16 cellular contexts compared by ENCODE assay signal in the genomic region with DNA sequence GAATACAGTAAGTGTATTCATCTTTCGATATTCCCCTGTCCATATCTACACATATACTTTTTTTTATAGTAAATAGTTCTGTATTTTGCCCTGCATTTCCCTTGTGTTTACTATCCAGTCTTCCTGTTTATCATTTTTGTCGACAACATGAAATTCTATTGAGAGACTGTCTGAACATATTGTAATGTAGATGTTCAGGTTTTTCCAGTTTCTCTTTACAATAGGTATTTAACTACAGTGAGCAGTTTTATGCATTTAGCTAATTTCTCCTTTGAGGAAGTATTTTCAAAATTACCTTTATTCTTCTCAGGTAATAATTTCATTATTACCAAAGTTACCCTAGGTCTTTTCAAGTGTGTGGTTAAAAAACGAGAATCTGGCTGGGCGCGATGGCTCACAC. TPM values are rescaled to one million over a fixed set of nuclear protein-coding genes. Genes with fewer than 3 reads are reported as not detected.
DNase-seq lines count a peak whose midpoint lies in the region; ATAC-seq and TF ChIP-seq lines count a peak whose summit lies in the region.
"Had no signal": no experiment of that assay in that cellular context is flagged by ENCODE, and none has a peak within 500 bp of the region (broad histone marks: within the 10 kb centered on the region; RNA-seq: fewer than 3 reads in every experiment).

No MANE protein-coding gene starts in this region.

- POLR2A ChIA-PET in activated CD4-positive, alpha-beta T cell treated with anti-CD3 and anti-CD28 coated beads for 36 hours (lab: Charles Lee), result no interaction called here

- H3K4me1 Mint-ChIP-seq in activated CD4-positive, alpha-beta T cell treated with anti-CD3 and anti-CD28 coated beads for 36 hours, result peaks cover 71% of the 10 kb centered on the region
- peaks cover 28 to 95% (median 56%) of the 10 kb centered on the region in 4 donors for H3K4me1 Mint-ChIP-seq in CD4-positive, CD25-positive, alpha-beta regulatory T cell
- peaks cover 22% of the 10 kb centered on the region for H3K4me1 Mint-ChIP-seq in activated T-helper 2 cell treated with anti-CD3 and anti-CD28 coated beads, Interferon-gamma antibody, Interleukin-2, Interleukin-4, amounts not matched to agents 10 μg/mL and 5 μg/mL and 100 μg/mL, durations not matched to agents 14 hours and 24 hours and 36 hours (ENCODE audit: low read depth)
- peaks cover 7% of the 10 kb centered on the region for H3K4me1 Mint-ChIP-seq in progenitor cell of endocrine pancreas (ENCODE audit: low read depth)
- H3K4me1 Mint-ChIP-seq: B cell had no signal

- no peak for DNase-seq in activated CD4-positive, alpha-beta T cell treated with anti-CD3 and anti-CD28 coated beads for 36 hours
- no peak for DNase-seq in activated CD4-positive, alpha-beta T cell treated with anti-CD3 and anti-CD28 coated beads, Interleukin-2, amount 50 U/mL, for 4 hours
- DNase-seq in CD4-positive, CD25-positive, alpha-beta regulatory T cell, result no peak
- no peak for DNase-seq in activated T-helper 2 cell treated with anti-CD3 and anti-CD28 coated beads, Interferon-gamma antibody, Interleukin-2, Interleukin-4, amounts not matched to agents 10 μg/mL and 5 μg/mL and 100 μg/mL, durations not matched to agents 14 hours and 24 hours and 36 hours (ENCODE audit: low spot score)
- DNase-seq in progenitor cell of endocrine pancreas (ENCODE audit: low spot score, unreplicated experiment) (no peak), tibial nerve (ENCODE audit: low spot score in 2 of 2) (no peak), nucleus accumbens (lab: John Stamatoyannopoulos, UW) (no peak), DMS 273 (lab: John Stamatoyannopoulos, UW; ENCODE audit: unreplicated experiment) (no peak)
- DNase-seq: activated CD8-positive, alpha-beta memory T cell treated with anti-CD3 and anti-CD28 coated beads, Interleukin-2, amount 50 U/mL, for 4 hours; foreskin keratinocyte; KBM-7; NCI-H774; posterior cingulate gyrus; Right ventricle myocardium superior had no signal

- intact Hi-C loops in activated CD4-positive, alpha-beta T cell treated with anti-CD3 and anti-CD28 coated beads for 36 hours (cut with DNase I, micrococcal nuclease), result loop anchor here in 1 of 2 experiments (5.0 kb wide), 1 partner anchor 63 kb away; a partner anchor contains a TSS
- intact Hi-C loops in activated T-helper 2 cell treated with anti-CD3 and anti-CD28 coated beads, Interferon-gamma antibody, Interleukin-2, Interleukin-4, amounts not matched to agents 10 μg/mL and 5 μg/mL and 100 μg/mL, durations not matched to agents 14 hours and 24 hours and 36 hours (cut with micrococcal nuclease), result no loop called here

- peak overlapping the region; percentile 52 for H3K27ac Mint-ChIP-seq in activated CD4-positive, alpha-beta T cell treated with anti-CD3 and anti-CD28 coated beads for 36 hours
- H3K27ac Mint-ChIP-seq in CD4-positive, CD25-positive, alpha-beta regulatory T cell, result peak overlapping the region; percentile 92 to 98 (median 92)
- peak overlapping the region; percentile 9 for H3K27ac Mint-ChIP-seq in activated T-helper 2 cell treated with anti-CD3 and anti-CD28 coated beads, Interferon-gamma antibody, Interleukin-2, Interleukin-4, amounts not matched to agents 10 μg/mL and 5 μg/mL and 100 μg/mL, durations not matched to agents 14 hours and 24 hours and 36 hours
- peak overlapping the region; percentile 44 for H3K27ac Mint-ChIP-seq in progenitor cell of endocrine pancreas
- H3K27ac Mint-ChIP-seq: B cell had no signal

- H3K36me3 Mint-ChIP-seq in activated CD4-positive, alpha-beta T cell treated with anti-CD3 and anti-CD28 coated beads for 36 hours (ENCODE audit: low read depth), result peaks cover 59% of the 10 kb centered on the region
- peaks cover 46% of the 10 kb centered on the region for H3K36me3 Mint-ChIP-seq in CD4-positive, CD25-positive, alpha-beta regulatory T cell
- H3K36me3 Mint-ChIP-seq in activated T-helper 2 cell treated with anti-CD3 and anti-CD28 coated beads, Interferon-gamma antibody, Interleukin-2, Interleukin-4, amounts not matched to agents 10 μg/mL and 5 μg/mL and 100 μg/mL, durations not matched to agents 14 hours and 24 hours and 36 hours (ENCODE audit: low read depth), result peaks cover 57% of the 10 kb centered on the region
- peaks cover 13% of the 10 kb centered on the region for H3K36me3 Mint-ChIP-seq in progenitor cell of endocrine pancreas (ENCODE audit: insufficient read depth)

- peaks cover 38% of the 10 kb centered on the region for H3K36me3 ChIP-seq in CD4-positive, CD25-positive, alpha-beta regulatory T cell (ENCODE audit: control insufficient read depth, insufficient read depth, low read length)
- peaks cover 0 to 84% (median 8%) of the 10 kb centered on the region in 3 donors for H3K36me3 ChIP-seq in tibial nerve

- no peaks in the 10 kb centered on the region for H3K27me3 Mint-ChIP-seq in activated CD4-positive, alpha-beta T cell treated with anti-CD3 and anti-CD28 coated beads for 36 hours
- H3K27me3 Mint-ChIP-seq in CD4-positive, CD25-positive, alpha-beta regulatory T cell, result no peaks in the 10 kb centered on the region
- no peaks in the 10 kb centered on the region for H3K27me3 Mint-ChIP-seq in activated T-helper 2 cell treated with anti-CD3 and anti-CD28 coated beads, Interferon-gamma antibody, Interleukin-2, Interleukin-4, amounts not matched to agents 10 μg/mL and 5 μg/mL and 100 μg/mL, durations not matched to agents 14 hours and 24 hours and 36 hours (ENCODE audit: low read depth)
- H3K27me3 Mint-ChIP-seq in progenitor cell of endocrine pancreas, result no peaks in the 10 kb centered on the region
- H3K27me3 Mint-ChIP-seq: B cell; central memory CD8-positive, alpha-beta T cell had no signal

- CTCF ChIA-PET in activated CD4-positive, alpha-beta T cell treated with anti-CD3 and anti-CD28 coated beads for 36 hours (lab: Charles Lee), result interaction anchor here (0.9 to 3.7 kb wide), 4 partner anchors 8 to 61 kb away, joined by 3 to 22 read pairs (median 4); no protein-coding TSS in a partner anchor

- H3K27me3 ChIP-seq in CD4-positive, CD25-positive, alpha-beta regulatory T cell (ENCODE audit: control insufficient read depth, insufficient read depth, low read length), result no peaks in the 10 kb centered on the region
- H3K27me3 ChIP-seq in tibial nerve, result no peaks in the 10 kb centered on the region
- H3K27me3 ChIP-seq: foreskin keratinocyte had no signal

- no peaks in the 10 kb centered on the region for H3K9me3 Mint-ChIP-seq in activated CD4-positive, alpha-beta T cell treated with anti-CD3 and anti-CD28 coated beads for 36 hours (ENCODE audit: low read depth)
- H3K9me3 Mint-ChIP-seq in CD4-positive, CD25-positive, alpha-beta regulatory T cell, result peaks cover 0 to 1% (median 0%) of the 10 kb centered on the region in 7 donors
- H3K9me3 Mint-ChIP-seq in activated T-helper 2 cell treated with anti-CD3 and anti-CD28 coated beads, Interferon-gamma antibody, Interleukin-2, Interleukin-4, amounts not matched to agents 10 μg/mL and 5 μg/mL and 100 μg/mL, durations not matched to agents 14 hours and 24 hours and 36 hours, result no peaks in the 10 kb centered on the region
- H3K9me3 Mint-ChIP-seq in progenitor cell of endocrine pancreas (ENCODE audit: low read depth), result no peaks in the 10 kb centered on the region
- H3K9me3 Mint-ChIP-seq: central memory CD8-positive, alpha-beta T cell had no signal

- no peak for TF ChIP-seq POLR2A in tibial nerve (IDR thresholded peaks at IDR 0.05)

- TF ChIP-seq CTCF in progenitor cell of endocrine pancreas (IDR thresholded peaks at IDR 0.05; ENCODE audit: unreplicated experiment) (no peak), tibial nerve (IDR thresholded peaks at IDR 0.05) (no peak)

- no peak overlapping the region for H3K4me3 ChIP-seq in CD4-positive, CD25-positive, alpha-beta regulatory T cell (ENCODE audit: low read depth, low read length)
- no peak overlapping the region for H3K4me3 ChIP-seq in tibial nerve

- peaks cover 71% of the 10 kb centered on the region for H3K4me1 ChIP-seq in CD4-positive, CD25-positive, alpha-beta regulatory T cell (ENCODE audit: control insufficient read depth, insufficient read depth, low read length, poor library complexity, severe bottlenecking)
- peaks cover 0 to 14% (median 0%) of the 10 kb centered on the region in 4 donors for H3K4me1 ChIP-seq in tibial nerve
- H3K4me1 ChIP-seq: foreskin keratinocyte had no signal

- H3K9me3 ChIP-seq in CD4-positive, CD25-positive, alpha-beta regulatory T cell (ENCODE audit: control insufficient read depth in 2 of 2, low read length in 2 of 2), result no peaks in the 10 kb centered on the region
- H3K9me3 ChIP-seq in tibial nerve, result no peaks in the 10 kb centered on the region

- no peak for ATAC-seq in activated CD4-positive, alpha-beta T cell treated with anti-CD3 and anti-CD28 coated beads for 36 hours
- ATAC-seq in CD4-positive, CD25-positive, alpha-beta regulatory T cell (ENCODE audit: low read depth in 2 of 2), result no peak
- ATAC-seq: foreskin keratinocyte had no signal

- H3K4me3 Mint-ChIP-seq in activated CD4-positive, alpha-beta T cell treated with anti-CD3 and anti-CD28 coated beads for 36 hours, result no peak overlapping the region
- peak overlapping the region in 3 of 4 donors; percentile 50 to 61 (median 54) for H3K4me3 Mint-ChIP-seq in CD4-positive, CD25-positive, alpha-beta regulatory T cell
- no peak overlapping the region for H3K4me3 Mint-ChIP-seq in activated T-helper 2 cell treated with anti-CD3 and anti-CD28 coated beads, Interferon-gamma antibody, Interleukin-2, Interleukin-4, amounts not matched to agents 10 μg/mL and 5 μg/mL and 100 μg/mL, durations not matched to agents 14 hours and 24 hours and 36 hours (ENCODE audit: low read depth)
- no peak overlapping the region for H3K4me3 Mint-ChIP-seq in progenitor cell of endocrine pancreas (ENCODE audit: low read depth)
- H3K4me3 Mint-ChIP-seq: B cell; central memory CD8-positive, alpha-beta T cell had no signal

- TF ChIP-seq EP300 in tibial nerve (IDR thresholded peaks at IDR 0.05), result no peak

- 93 to 95% methylated on average over 4 to 5 of the region's 5 CpGs for whole genome bisulfite sequencing in tibial nerve, 2 donors

- H3K27ac ChIP-seq in CD4-positive, CD25-positive, alpha-beta regulatory T cell (ENCODE audit: insufficient read depth, low read length, poor library complexity, severe bottlenecking), result peak overlapping the region; percentile 49
- no peak overlapping the region for H3K27ac ChIP-seq in tibial nerve
- H3K27ac ChIP-seq: foreskin keratinocyte had no signal

RNA-seq across cellular contexts. Expression of a gene that starts 16.7 kb away (rescaled TPM):
- total RNA-seq in activated CD4-positive, alpha-beta T cell treated with anti-CD3 and anti-CD28 coated beads for 36 hours, result 10 to 100 TPM; 14.2 to 15.1 TPM
- 534 TPM for total RNA-seq in CD4-positive, CD25-positive, alpha-beta regulatory T cell
- polyA plus RNA-seq in CD4-positive, CD25-positive, alpha-beta regulatory T cell, result 100 to 1,000 TPM; 425 to 700 (median 557) TPM
- total RNA-seq in activated T-helper 2 cell treated with anti-CD3 and anti-CD28 coated beads, Interferon-gamma antibody, Interleukin-2, Interleukin-4, amounts not matched to agents 10 μg/mL and 5 μg/mL and 100 μg/mL, durations not matched to agents 14 hours and 24 hours and 36 hours, result 9.3 and 10.4 TPM in 2 replicates
- total RNA-seq in progenitor cell of endocrine pancreas (6.2 and 7.6 TPM in 2 replicates), tibial nerve (100 to 1,000 TPM in 1 of 4 donors, 10 to 100 TPM in 3; 54.8 to 106 (median 80.5) TPM)

Comparison
In these comparisons a context has a peak if more than half of its experiments do, and no peak if none do; other contexts are left out.
1. H3K27ac Mint-ChIP-seq: peak in every context shown above with its lines; median percentile 92 in CD4-positive, CD25-positive, alpha-beta regulatory T cell; 52 in activated CD4-positive, alpha-beta T cell treated with anti-CD3 and anti-CD28 coated beads for 36 hours; 44 in progenitor cell of endocrine pancreas; 9 in activated T-helper 2 cell treated with anti-CD3 and anti-CD28 coated beads, Interferon-gamma antibody, Interleukin-2, Interleukin-4, amounts not matched to agents 10 μg/mL and 5 μg/mL and 100 μg/mL, durations not matched to agents 14 hours and 24 hours and 36 hours.
2. H3K4me3 Mint-ChIP-seq: peak in CD4-positive, CD25-positive, alpha-beta regulatory T cell (3 of 4); none in activated CD4-positive, alpha-beta T cell treated with anti-CD3 and anti-CD28 coated beads for 36 hours (single experiment), activated T-helper 2 cell treated with anti-CD3 and anti-CD28 coated beads, Interferon-gamma antibody, Interleukin-2, Interleukin-4, amounts not matched to agents 10 μg/mL and 5 μg/mL and 100 μg/mL, durations not matched to agents 14 hours and 24 hours and 36 hours (single experiment) and progenitor cell of endocrine pancreas (single experiment).